In genomic region chr17:76556759-76557367, GRCh38 we compare ENCODE assay signal across 8 cellular contexts. TPM values are rescaled to one million over a fixed set of nuclear protein-coding genes. Genes with fewer than 3 reads are reported as not detected.
A peak's percentile ranks its signal among the peaks of the same experiment; 100 is the strongest.
DNase-seq lines count a peak whose midpoint lies in the region; ATAC-seq lines count a peak whose summit lies in the region.

No MANE protein-coding gene starts in this region.

- H3K4me1 ChIP-seq in iPS-15b (ENCODE audit: control insufficient read depth, insufficient read depth, low read length): peaks cover 8% of the 10 kb centered on the region

- peak; percentile 21 for ATAC-seq in GM21717 (IDR thresholded peaks at IDR 0.05; ENCODE audit: unreplicated experiment)

- intact Hi-C loops in head of caudate nucleus (cut with DNase I): loop anchor here (10.0 kb wide), 1 partner anchor 68 kb away; no protein-coding TSS in a partner anchor

- H3K9ac ChIP-seq in iPS-15b (ENCODE audit: low read depth, low read length): peak overlapping the region; percentile 78

- peaks cover 15% of the 10 kb centered on the region for H3K36me3 ChIP-seq in iPS-15b (ENCODE audit: control insufficient read depth, insufficient read depth, low read length)

- 26 to 32% (median 30%) methylated on average over 31 of the region's 31 CpGs for WGBS in adipose tissue, 3 donors

- H3K4me3 ChIP-seq in iPS-15b (ENCODE audit: low read depth, low read length): peak overlapping the region; percentile 85

- H3K9me3 ChIP-seq in iPS-15b (ENCODE audit: control insufficient read depth, insufficient read depth, low read length): no peaks in the 10 kb centered on the region

- DNase-seq in COLO668 (lab: John Stamatoyannopoulos, UW; ENCODE audit: unreplicated experiment) (peak; percentile 26), NCI-H774 (lab: John Stamatoyannopoulos, UW) (peak; percentile 60), head of caudate nucleus (no peak), retina (no peak)
- DNase-seq in stimulated activated CD4-positive, alpha-beta T cell treated with anti-CD3 and anti-CD28 coated beads, Interleukin-4, amount 100 ng/mL, for 1 hour: peak; percentile 44

- H3K27ac ChIP-seq in adipose tissue (ENCODE audit: low read depth, low read length): peak overlapping the region; percentile 89

- no peaks in the 10 kb centered on the region for H3K27me3 ChIP-seq in iPS-15b (ENCODE audit: control insufficient read depth, insufficient read depth, low read length)

RNA-seq across cellular contexts. Expression of gene PRCD, which starts 17.0 kb away (rescaled TPM):
- polyA plus RNA-seq in adipose tissue: 10 to 100 TPM in 1 of 3 donors, 1 to 10 TPM in 2; 1.6 to 14.4 (median 4.7) TPM

RNA-seq across cellular contexts. Expression of gene CYGB, which starts 19.4 kb away (rescaled TPM):
- polyA plus RNA-seq in adipose tissue: 10 to 100 TPM in 2 of 3 donors, 1 to 10 TPM in 1; 8.4 to 77.6 (median 54.4) TPM

RNA-seq across cellular contexts. Expression of gene ST6GALNAC2, which starts 28.8 kb away (rescaled TPM):
- 1 to 10 TPM; 2.0 to 6.4 (median 4.2) TPM for polyA plus RNA-seq in adipose tissue

RNA-seq across cellular contexts. Expression of gene RHBDF2, which starts 55.6 kb away (rescaled TPM):
- polyA plus RNA-seq in adipose tissue: 10 to 100 TPM; 14.1 to 20.8 (median 19.8) TPM

Comparison
In these comparisons a context has a peak if more than half of its experiments do, and no peak if none do; other contexts are left out.
1. DNase-seq: peak in COLO668 (single experiment), NCI-H774 (single experiment) and stimulated activated CD4-positive, alpha-beta T cell treated with anti-CD3 and anti-CD28 coated beads, Interleukin-4, amount 100 ng/mL, for 1 hour (single experiment); none in head of caudate nucleus (0 of 42) and retina (single experiment).